10 cellular contexts compared by ENCODE assay signal in the genomic region with DNA sequence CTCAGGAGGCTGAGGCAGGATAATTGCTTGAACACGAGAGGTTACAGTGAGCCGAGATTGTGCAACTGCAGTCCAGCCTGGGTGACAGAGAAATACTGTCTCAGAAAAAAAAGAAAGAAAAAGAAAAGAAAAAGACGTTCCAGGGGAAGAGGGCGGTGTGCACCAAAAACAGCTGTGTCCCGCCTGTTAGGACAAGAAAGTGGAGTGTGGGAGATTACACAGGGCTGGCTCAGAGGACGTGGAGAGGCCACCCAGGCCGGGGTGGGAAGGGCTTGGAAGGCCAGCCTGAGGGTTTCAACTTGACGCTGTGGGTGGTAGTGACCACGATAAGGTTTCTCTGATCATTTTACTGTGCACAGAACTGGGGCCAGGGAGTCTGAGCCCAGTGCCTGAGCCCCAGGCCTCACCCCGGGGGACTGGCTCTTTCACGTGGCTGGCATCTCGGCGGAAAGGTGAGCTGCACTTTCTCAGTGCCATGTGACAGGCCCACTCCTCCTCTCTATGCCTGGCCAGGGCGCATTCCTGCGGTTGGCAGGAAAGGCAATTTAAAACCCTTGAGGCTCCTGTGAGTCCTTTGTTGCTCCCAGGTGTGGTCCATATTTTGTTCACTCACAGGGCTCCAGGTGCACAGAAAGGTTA. TPM values are rescaled to one million over a fixed set of nuclear protein-coding genes. Genes with fewer than 3 reads are reported as not detected.
DNase-seq lines count a peak whose midpoint lies in the region; ATAC-seq and TF ChIP-seq lines count a peak whose summit lies in the region.
"Had no signal": no experiment of that assay in that cellular context is flagged by ENCODE, and none has a peak within 500 bp of the region (broad histone marks: within the 10 kb centered on the region; RNA-seq: fewer than 3 reads in every experiment).

No MANE protein-coding gene starts in this region.

- peak in 1 of 2 donors; percentile 45 for TF ChIP-seq POLR2A in thyroid gland (IDR thresholded peaks at IDR 0.05)

- WGBS in thyroid gland, 2 donors: 31 to 38% methylated on average over 9 of the region's 15 CpGs

- H3K4me3 Mint-ChIP-seq in activated CD8-positive, alpha-beta T cell treated with anti-CD3 and anti-CD28 coated beads for 36 hours: no peak overlapping the region

- peak; percentile 32 for DNase-seq in MG63
- peak; percentile 28 for DNase-seq in adipocyte (ENCODE audit: low read depth)
- DNase-seq in iPS-NIHi11 (ENCODE audit: low spot score): peak; percentile 59
- peak; percentile 95 for DNase-seq in thyroid gland
- DNase-seq in MM.1S: no peak
- DNase-seq in activated CD4-positive, alpha-beta T cell treated with anti-CD3 and anti-CD28 coated beads for 1 hour: no peak
- no peak for DNase-seq in activated CD8-positive, alpha-beta T cell treated with anti-CD3 and anti-CD28 coated beads for 36 hours
- DNase-seq: NK-92 treated with Interleukin-12 subunit alpha and Interleukin-12 subunit beta, amount 100 ng/mL, for 24 hours; stimulated activated CD4-positive, alpha-beta T cell treated with anti-CD3 and anti-CD28 coated beads, Interleukin-2, amount 100 ng/mL, for 24 hours had no signal

- no peaks in the 10 kb centered on the region for H3K9me3 Mint-ChIP-seq in activated CD8-positive, alpha-beta T cell treated with anti-CD3 and anti-CD28 coated beads for 36 hours

- H3K9ac ChIP-seq in adipocyte (ENCODE audit: low read length) (peak overlapping the region; percentile 37), MM.1S (ENCODE audit: low read length) (no peak overlapping the region)

- no peak for ATAC-seq in activated CD8-positive, alpha-beta T cell treated with anti-CD3 and anti-CD28 coated beads for 36 hours

- H3K27me3 Mint-ChIP-seq in activated CD8-positive, alpha-beta T cell treated with anti-CD3 and anti-CD28 coated beads for 36 hours: no peaks in the 10 kb centered on the region

- H2AFZ ChIP-seq in MM.1S (ENCODE audit: low read length): no peak overlapping the region

- TF ChIP-seq CTCF in thyroid gland (IDR thresholded peaks at IDR 0.05): no peak
- TF ChIP-seq CTCF in MM.1S (IDR thresholded peaks at IDR 0.05; ENCODE audit: low read length): no peak
- no peak for TF ChIP-seq CTCF in activated CD8-positive, alpha-beta T cell treated with anti-CD3 and anti-CD28 coated beads for 36 hours (IDR thresholded peaks at IDR 0.05)

- H3K27me3 ChIP-seq in MG63: no peaks in the 10 kb centered on the region
- H3K27me3 ChIP-seq in adipocyte (replicated peaks; ENCODE audit: control insufficient read depth, insufficient read depth, low read length): no peaks in the 10 kb centered on the region
- H3K27me3 ChIP-seq in thyroid gland: no peaks in the 10 kb centered on the region
- no peaks in the 10 kb centered on the region for H3K27me3 ChIP-seq in MM.1S (replicated peaks; ENCODE audit: insufficient read depth, low read length)

- intact Hi-C loops in thyroid gland (cut with DNase I): no loop called here
- intact Hi-C loops in activated CD8-positive, alpha-beta T cell treated with anti-CD3 and anti-CD28 coated beads for 36 hours (cut with micrococcal nuclease): no loop called here

- H3K79me2 ChIP-seq in MM.1S (ENCODE audit: low read length): no peaks in the 10 kb centered on the region

- peak overlapping the region; percentile 75 to 93 (median 90) for H3K27ac ChIP-seq in thyroid gland
- no peak overlapping the region for H3K27ac ChIP-seq in MM.1S (ENCODE audit: low read length)

- H3K4me3 ChIP-seq in MG63 (no peak overlapping the region), adipocyte (ENCODE audit: low read length) (no peak overlapping the region), thyroid gland (replicated peaks in 1 of 3) (no peak overlapping the region), MM.1S (ENCODE audit: low read length) (no peak overlapping the region)
- H3K4me3 ChIP-seq: coronary artery had no signal

- H3K4me1 ChIP-seq in adipocyte (ENCODE audit: control insufficient read depth, insufficient read depth, low read length) (peaks cover 15% of the 10 kb centered on the region), thyroid gland (peaks cover 12 to 24% of the 10 kb centered on the region in 2 donors), MM.1S (ENCODE audit: low read length) (no peaks in the 10 kb centered on the region)

- H3K4me2 ChIP-seq in MM.1S (ENCODE audit: low read depth, low read length): no peak overlapping the region

- no peaks in the 10 kb centered on the region for H4K20me1 ChIP-seq in MM.1S (ENCODE audit: insufficient read depth, low read length)

- H3K9me2 ChIP-seq in MM.1S (replicated peaks; ENCODE audit: insufficient read depth, low read length): no peaks in the 10 kb centered on the region

- H3K9me3 ChIP-seq in MG63 (no peaks in the 10 kb centered on the region), adipocyte (ENCODE audit: control insufficient read depth, low read length) (no peaks in the 10 kb centered on the region), thyroid gland (no peaks in the 10 kb centered on the region), MM.1S (replicated peaks; ENCODE audit: insufficient read depth, low read length) (no peaks in the 10 kb centered on the region)

- peaks cover 14% of the 10 kb centered on the region for H3K36me3 Mint-ChIP-seq in activated CD8-positive, alpha-beta T cell treated with anti-CD3 and anti-CD28 coated beads for 36 hours (ENCODE audit: low read depth)

- peaks cover 7% of the 10 kb centered on the region for H3K4me1 Mint-ChIP-seq in activated CD8-positive, alpha-beta T cell treated with anti-CD3 and anti-CD28 coated beads for 36 hours (ENCODE audit: low read depth)

- POLR2A ChIA-PET in activated CD8-positive, alpha-beta T cell treated with anti-CD3 and anti-CD28 coated beads for 36 hours (lab: Charles Lee): no interaction called here

- CTCF ChIA-PET in activated CD8-positive, alpha-beta T cell treated with anti-CD3 and anti-CD28 coated beads for 36 hours (lab: Charles Lee): no interaction called here

- H3K36me3 ChIP-seq in MG63: 0 out of 2 replicates have a peak, but pooled peaks cover 3% of the 10 kb centered on the region
- H3K36me3 ChIP-seq in adipocyte (ENCODE audit: control insufficient read depth, insufficient read depth, low read length, severe bottlenecking): peaks cover 10% of the 10 kb centered on the region
- peaks cover 9 to 10% of the 10 kb centered on the region in 2 donors for H3K36me3 ChIP-seq in thyroid gland
- H3K36me3 ChIP-seq in MM.1S (replicated peaks; ENCODE audit: insufficient read depth, low read length): no peaks in the 10 kb centered on the region

- no peaks in the 10 kb centered on the region for H3F3A ChIP-seq in MM.1S (ENCODE audit: insufficient read depth, low read length)

- no peak overlapping the region for H3K27ac Mint-ChIP-seq in activated CD8-positive, alpha-beta T cell treated with anti-CD3 and anti-CD28 coated beads for 36 hours

RNA-seq across cellular contexts. Expression of a gene that starts 13.9 kb away (rescaled TPM):
- total RNA-seq in MG63 (2014; rRNA removed; shearing (Covaris generic); ENCODE audit: low replicate concordance): 11.8 and 12.8 TPM in 2 replicates
- total RNA-seq in thyroid gland: 100 to 1,000 TPM in 3 of 4 donors, 10 to 100 TPM in 1; 68.9 to 170 (median 129) TPM
- 10 to 100 TPM; 21.7 to 23.1 TPM for total RNA-seq in activated CD8-positive, alpha-beta T cell treated with anti-CD3 and anti-CD28 coated beads for 36 hours

RNA-seq across cellular contexts. Expression of a gene that starts 22.2 kb away (rescaled TPM):
- 13.7 and 23.3 TPM in 2 replicates for total RNA-seq in MG63 (2014; rRNA removed; shearing (Covaris generic); ENCODE audit: low replicate concordance)
- 100 to 1,000 TPM; 141 to 341 (median 285) TPM for total RNA-seq in thyroid gland
- 10 to 100 TPM; 22.8 to 25.2 TPM for total RNA-seq in activated CD8-positive, alpha-beta T cell treated with anti-CD3 and anti-CD28 coated beads for 36 hours

Comparison
In these comparisons a context has a peak if more than half of its experiments do, and no peak if none do; other contexts are left out.
1. DNase-seq: peak in MG63 (single experiment), adipocyte (single experiment), iPS-NIHi11 (single experiment) and thyroid gland (2 of 2); none in MM.1S (single experiment), activated CD4-positive, alpha-beta T cell treated with anti-CD3 and anti-CD28 coated beads for 1 hour (single experiment) and activated CD8-positive, alpha-beta T cell treated with anti-CD3 and anti-CD28 coated beads for 36 hours (single experiment).